Comparison of ENCODE assay signal across 25 cellular contexts in the genomic region with DNA sequence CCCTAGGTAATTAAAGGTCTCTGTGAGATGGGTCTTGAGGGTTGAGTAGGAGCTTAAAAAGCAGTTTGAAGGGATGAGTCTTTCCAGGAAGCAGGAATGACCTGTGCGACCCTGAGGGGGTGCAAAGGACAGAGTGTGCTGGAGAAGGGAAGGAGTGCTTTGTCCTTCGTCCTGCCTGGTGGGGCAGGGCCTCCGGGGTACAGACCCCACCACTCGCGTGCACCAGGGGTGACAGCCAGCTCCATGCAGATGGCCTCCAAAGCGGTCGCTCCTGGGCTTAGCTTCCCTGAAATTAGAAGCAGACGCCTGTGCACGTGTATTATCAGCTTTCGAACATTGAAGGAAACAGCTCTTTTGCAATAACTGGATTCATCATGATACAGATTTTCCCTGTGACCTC.
DNase-seq lines count a peak whose midpoint lies in the region; ATAC-seq, FAIRE-seq and TF ChIP-seq lines count a peak whose summit lies in the region.
"Had no signal": no experiment of that assay in that cellular context is flagged by ENCODE, and none has a peak within 500 bp of the region (broad histone marks: within the 10 kb centered on the region; RNA-seq: fewer than 3 reads in every experiment).

No MANE protein-coding gene starts in this region.

- peak overlapping the region; percentile 76 for H3K27ac ChIP-seq in C4-2B
- no peak overlapping the region for H3K27ac ChIP-seq in kidney (ENCODE audit: low read depth in 2 of 2, low read length in 2 of 2)
- H3K27ac ChIP-seq: RWPE1 had no signal

- no peaks in the 10 kb centered on the region for H3K36me3 ChIP-seq in NT2/D1 (ENCODE audit: insufficient read depth, insufficient read length, low read length)
- no peaks in the 10 kb centered on the region for H3K36me3 ChIP-seq in kidney (ENCODE audit: control insufficient read depth in 1 of 2, insufficient read depth in 2 of 2, low read length in 2 of 2)

- H3K9me3 Mint-ChIP-seq in osteocyte (ENCODE audit: unreplicated experiment) = peaks cover 5% of the 10 kb centered on the region
- H3K9me3 Mint-ChIP-seq in activated CD4-positive, alpha-beta T cell treated with anti-CD3 and anti-CD28 coated beads for 36 hours (ENCODE audit: low read depth) = no peaks in the 10 kb centered on the region

- ATAC-seq in activated CD4-positive, alpha-beta T cell treated with anti-CD3 and anti-CD28 coated beads for 36 hours = no peak
- ATAC-seq in omental fat pad (ENCODE audit: low FRiP score) = no peak
- ATAC-seq: Panc1 had no signal

- no peaks in the 10 kb centered on the region for H3K36me3 Mint-ChIP-seq in osteocyte (ENCODE audit: unreplicated experiment)
- H3K36me3 Mint-ChIP-seq in activated CD4-positive, alpha-beta T cell treated with anti-CD3 and anti-CD28 coated beads for 36 hours (ENCODE audit: low read depth) = no peaks in the 10 kb centered on the region
- H3K36me3 Mint-ChIP-seq: CD14-positive monocyte; CD8-positive, alpha-beta memory T cell had no signal

- H3K4me3 ChIP-seq in NT2/D1 (ENCODE audit: insufficient read length, low read depth) = no peak overlapping the region
- H3K4me3 ChIP-seq in kidney (ENCODE audit: low read length in 2 of 2) = no peak overlapping the region

- CTCF ChIA-PET in activated CD4-positive, alpha-beta T cell treated with anti-CD3 and anti-CD28 coated beads for 36 hours (lab: Charles Lee) = interaction anchor here (0.7 kb wide), 1 partner anchor 441 kb away, joined by 4 read pairs; no protein-coding TSS in a partner anchor

- no peak for DNase-seq in NT2/D1 (ENCODE audit: low read depth, low spot score)
- DNase-seq in kidney = peak; percentile 28
- peak; percentile 68 for DNase-seq in osteocyte (ENCODE audit: extremely low spot score, unreplicated experiment)
- DNase-seq in activated CD4-positive, alpha-beta T cell treated with anti-CD3 and anti-CD28 coated beads for 36 hours = no peak
- no peak for DNase-seq in T-helper 9 cell
- no peak for DNase-seq in omental fat pad (ENCODE audit: low spot score)
- DNase-seq: DMS 273 treated with DMSO at 0.1 percent for 48 hours, DMS79 treated with DMSO at 0.1 percent for 48 hours, GF-D8, NCI-H1048, NCI-H1417, NCI-H1694, NCI-H2029 treated with DMSO at 0.1 percent for 48 hours, NCI-H446 treated with DMSO at 0.1 percent for 48 hours, NCI-H526, NCI-H82, SHP77 treated with DMSO at 0.1 percent for 48 hours had no signal

- intact Hi-C loops in kidney (cut with DNase I) = no loop called here
- intact Hi-C loops in activated CD4-positive, alpha-beta T cell treated with anti-CD3 and anti-CD28 coated beads for 36 hours (cut with DNase I, micrococcal nuclease) = no loop called here

- POLR2A ChIA-PET in activated CD4-positive, alpha-beta T cell treated with anti-CD3 and anti-CD28 coated beads for 36 hours (lab: Charles Lee) = no interaction called here

- H3K27me3 ChIP-seq in NT2/D1 (ENCODE audit: insufficient read depth, insufficient read length) = no peaks in the 10 kb centered on the region

- H3K9ac ChIP-seq in NT2/D1 (ENCODE audit: insufficient read length, low read depth) = peak overlapping the region; percentile 21
- no peak overlapping the region for H3K9ac ChIP-seq in kidney (ENCODE audit: low read length in 2 of 2)

- no peak overlapping the region for H3K4me3 Mint-ChIP-seq in osteocyte (ENCODE audit: unreplicated experiment)
- H3K4me3 Mint-ChIP-seq in activated CD4-positive, alpha-beta T cell treated with anti-CD3 and anti-CD28 coated beads for 36 hours = no peak overlapping the region
- H3K4me3 Mint-ChIP-seq: B cell; CD14-positive monocyte; CD8-positive, alpha-beta memory T cell had no signal

- no peaks in the 10 kb centered on the region for H3K27me3 Mint-ChIP-seq in osteocyte (ENCODE audit: unreplicated experiment)
- peaks cover 21% of the 10 kb centered on the region for H3K27me3 Mint-ChIP-seq in activated CD4-positive, alpha-beta T cell treated with anti-CD3 and anti-CD28 coated beads for 36 hours
- H3K27me3 Mint-ChIP-seq: B cell had no signal

- FAIRE-seq in kidney (lab: Jason Lieb, UNC) = no peak
- FAIRE-seq: GM12892, GM19239 had no signal

- peaks cover 6% of the 10 kb centered on the region for H3K4me1 ChIP-seq in NT2/D1 (ENCODE audit: insufficient read depth, insufficient read length)
- no peaks in the 10 kb centered on the region for H3K4me1 ChIP-seq in kidney (ENCODE audit: control insufficient read depth in 1 of 2, insufficient read depth in 1 of 2, low read depth in 1 of 2, low read length in 2 of 2)

- no peak for TF ChIP-seq CTCF in C4-2B (conservative IDR thresholded peaks at IDR 0.05)
- no peak for TF ChIP-seq CTCF in kidney (IDR thresholded peaks at IDR 0.05; ENCODE audit: borderline replicate concordance, extremely low read depth, insufficient read depth)
- TF ChIP-seq CTCF in osteocyte (IDR thresholded peaks at IDR 0.05) = no peak
- TF ChIP-seq CTCF in omental fat pad (IDR thresholded peaks at IDR 0.05) = no peak

- no peaks in the 10 kb centered on the region for H3K9me3 ChIP-seq in NT2/D1 (ENCODE audit: insufficient read depth, low read length)
- peaks cover 0 to 3% of the 10 kb centered on the region in 2 donors for H3K9me3 ChIP-seq in kidney (ENCODE audit: control insufficient read depth in 1 of 2, low read length in 2 of 2)

- no peak overlapping the region for H3K27ac Mint-ChIP-seq in osteocyte (ENCODE audit: unreplicated experiment)
- H3K27ac Mint-ChIP-seq in activated CD4-positive, alpha-beta T cell treated with anti-CD3 and anti-CD28 coated beads for 36 hours = no peak overlapping the region
- H3K27ac Mint-ChIP-seq: B cell; CD14-positive monocyte; CD8-positive, alpha-beta memory T cell had no signal

- no peaks in the 10 kb centered on the region for H3K4me1 Mint-ChIP-seq in osteocyte (ENCODE audit: unreplicated experiment)
- no peaks in the 10 kb centered on the region for H3K4me1 Mint-ChIP-seq in activated CD4-positive, alpha-beta T cell treated with anti-CD3 and anti-CD28 coated beads for 36 hours
- H3K4me1 Mint-ChIP-seq: B cell; CD14-positive monocyte; CD8-positive, alpha-beta memory T cell had no signal

Comparison
In these comparisons a context has a peak if more than half of its experiments do, and no peak if none do; other contexts are left out.
1. DNase-seq: peak in kidney (single experiment) and osteocyte (single experiment); none in NT2/D1 (single experiment), activated CD4-positive, alpha-beta T cell treated with anti-CD3 and anti-CD28 coated beads for 36 hours (single experiment), T-helper 9 cell (single experiment) and omental fat pad (single experiment).